Comparison of ENCODE assay signal across 37 cellular contexts in the genomic region with DNA sequence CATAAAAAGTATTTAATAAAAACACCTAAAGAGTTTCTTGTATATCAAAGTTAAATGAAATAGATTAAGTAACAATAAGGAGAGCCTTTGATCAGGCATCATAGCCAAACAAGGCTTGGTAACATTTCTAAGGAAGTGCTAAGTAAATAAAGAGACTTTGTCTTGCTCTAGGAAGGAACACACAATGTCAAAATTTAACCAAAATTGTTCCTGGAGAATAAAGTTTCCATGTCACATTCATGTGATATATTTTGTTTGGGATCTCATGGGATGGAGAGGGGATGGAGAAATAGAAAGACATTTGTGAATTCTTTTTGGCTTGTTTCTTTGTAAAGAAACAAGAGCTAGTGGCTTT.
"Had no signal": no experiment of that assay in that cellular context is flagged by ENCODE, and none has a peak within 500 bp of the region (broad histone marks: within the 10 kb centered on the region; RNA-seq: fewer than 3 reads in every experiment).

No MANE protein-coding gene starts in this region.

- H3K27ac ChIP-seq: adrenal gland, ascending aorta, body of pancreas, brain microvascular endothelial cell, breast epithelium, cardiac muscle cell had no signal

- H3K27me3 ChIP-seq: adrenal gland, ascending aorta, body of pancreas, brain microvascular endothelial cell, breast epithelium, cardiac muscle cell had no signal

- H3K4me1 ChIP-seq: adrenal gland, ascending aorta, body of pancreas, breast epithelium had no signal

- DNase-seq: activated effector memory CD4-positive, alpha-beta T cell treated with anti-CD3 and anti-CD28 coated beads, Interleukin-2, amount 50 U/mL, for 16 hours; activated effector memory CD4-positive, alpha-beta T cell treated with Interleukin-2 at 50 U/mL for 16 hours; activated gamma-delta T cell; activated gamma-delta T cell treated with Interleukin-2 at 50 U/mL for 16 hours; activated naive CD4-positive, alpha-beta T cell; activated naive CD4-positive, alpha-beta T cell treated with anti-CD3 and anti-CD28 coated beads for 36 hours; activated naive CD4-positive, alpha-beta T cell treated with anti-CD3 and anti-CD28 coated beads, Interleukin-2, amount 10 ng/mL, durations not matched to agents 7 days and 5 days; activated naive CD4-positive, alpha-beta T cell treated with anti-CD3 and anti-CD28 coated beads, Interleukin-2, amount 50 U/mL, for 16 hours; activated naive CD4-positive, alpha-beta T cell treated with Interleukin-2 at 50 U/mL for 16 hours; activated naive CD8-positive, alpha-beta T cell treated with anti-CD3 and anti-CD28 coated beads for 36 hours; activated naive CD8-positive, alpha-beta T cell treated with anti-CD3 and anti-CD28 coated beads, Interleukin-2, amount 10 ng/mL, durations not matched to agents 7 days and 5 days; activated naive CD8-positive, alpha-beta T cell treated with anti-CD3 and anti-CD28 coated beads, Interleukin-2, amount 50 U/mL, for 24 hours; activated T-cell treated with anti-CD3 and anti-CD28 coated beads for 4 hours; activated T-cell treated with anti-CD3 and anti-CD28 coated beads, Interleukin-2, amount 50 U/mL, for 1 hour; activated T-cell treated with anti-CD3 and anti-CD28 coated beads, Interleukin-2, amount 50 U/mL, for 24 hours; activated T-cell treated with anti-CD3 and anti-CD28 coated beads, Interleukin-2, amount 50 U/mL, for 4 hours; activated T-cell treated with anti-CD3 and anti-CD28 coated beads, Interleukin-2, amount 50 U/mL, for 48 hours; activated T-cell treated with anti-CD3 and anti-CD28 coated beads, Interleukin-2, amount 50 U/mL, for 72 hours; adrenal gland; amniotic stem cell; amygdala; aorta; body of pancreas; brain microvascular endothelial cell; central memory CD4-positive, alpha-beta T cell; cerebellar nuclear complex had no signal

- H3K4me3 Mint-ChIP-seq: activated naive CD4-positive, alpha-beta T cell treated with anti-CD3 and anti-CD28 coated beads for 36 hours; activated naive CD4-positive, alpha-beta T cell treated with anti-CD3 and anti-CD28 coated beads, Interleukin-2, amount 10 ng/mL, durations not matched to agents 7 days and 5 days; activated naive CD4-positive, alpha-beta T cell treated with anti-CD3 and anti-CD28 coated beads, Interleukin-2, amount 50 U/mL, for 24 hours; activated naive CD8-positive, alpha-beta T cell; activated naive CD8-positive, alpha-beta T cell treated with anti-CD3 and anti-CD28 coated beads for 36 hours; activated naive CD8-positive, alpha-beta T cell treated with anti-CD3 and anti-CD28 coated beads, Interleukin-2, amount 10 ng/mL, durations not matched to agents 7 days and 5 days; activated naive CD8-positive, alpha-beta T cell treated with anti-CD3 and anti-CD28 coated beads, Interleukin-2, amount 50 U/mL, for 24 hours; activated T-cell treated with anti-CD3 and anti-CD28 coated beads, Interleukin-2, amount 50 U/mL, for 24 hours; activated T-cell treated with anti-CD3 and anti-CD28 coated beads, Interleukin-2, amount 50 U/mL, for 4 hours; activated T-cell treated with anti-CD3 and anti-CD28 coated beads, Interleukin-2, amount 50 U/mL, for 72 hours; activated T-helper 1 cell treated with anti-CD3 and anti-CD28 coated beads, Interleukin-12 subunit alpha, Interleukin-12 subunit beta, Interleukin-2, Interleukin-4 antibody, amounts not matched to agents 30 ng/mL and 10 ng/mL and 1 ng/mL, durations not matched to agents 14 hours and 24 hours and 36 hours; activated T-helper 17 cell treated with anti-CD3 and anti-CD28 coated beads, Interleukin-2, amount 50 U/mL, for 72 hours; brain; central memory CD8-positive, alpha-beta T cell had no signal

- H3K9me3 Mint-ChIP-seq: activated naive CD4-positive, alpha-beta T cell treated with anti-CD3 and anti-CD28 coated beads for 36 hours; activated naive CD4-positive, alpha-beta T cell treated with anti-CD3 and anti-CD28 coated beads, Interleukin-2, amount 50 U/mL, for 24 hours; activated naive CD8-positive, alpha-beta T cell treated with anti-CD3 and anti-CD28 coated beads for 36 hours; activated naive CD8-positive, alpha-beta T cell treated with anti-CD3 and anti-CD28 coated beads, Interleukin-2, amount 10 ng/mL, durations not matched to agents 7 days and 5 days; activated naive CD8-positive, alpha-beta T cell treated with anti-CD3 and anti-CD28 coated beads, Interleukin-2, amount 50 U/mL, for 24 hours; activated T-cell treated with anti-CD3 and anti-CD28 coated beads, Interleukin-2, amount 50 U/mL, for 24 hours; activated T-cell treated with anti-CD3 and anti-CD28 coated beads, Interleukin-2, amount 50 U/mL, for 4 hours; activated T-cell treated with anti-CD3 and anti-CD28 coated beads, Interleukin-2, amount 50 U/mL, for 72 hours; activated T-helper 1 cell treated with anti-CD3 and anti-CD28 coated beads, Interleukin-12 subunit alpha, Interleukin-12 subunit beta, Interleukin-2, Interleukin-4 antibody, amounts not matched to agents 30 ng/mL and 10 ng/mL and 1 ng/mL, durations not matched to agents 14 hours and 24 hours and 36 hours; activated T-helper 17 cell treated with anti-CD3 and anti-CD28 coated beads, Interleukin-2, amount 50 U/mL, for 72 hours; activated T-helper 2 cell treated with anti-CD3 and anti-CD28 coated beads, Interferon-gamma antibody, Interleukin-2, Interleukin-4, amounts not matched to agents 10 μg/mL and 5 μg/mL and 100 μg/mL, durations not matched to agents 14 hours and 24 hours and 36 hours; brain; central memory CD8-positive, alpha-beta T cell had no signal

- H3K27me3 Mint-ChIP-seq: activated naive CD8-positive, alpha-beta T cell treated with anti-CD3 and anti-CD28 coated beads for 36 hours had no signal

- H3K27ac Mint-ChIP-seq: activated naive CD4-positive, alpha-beta T cell treated with anti-CD3 and anti-CD28 coated beads for 36 hours; activated naive CD4-positive, alpha-beta T cell treated with anti-CD3 and anti-CD28 coated beads, Interleukin-2, amount 10 ng/mL, durations not matched to agents 7 days and 5 days; activated naive CD4-positive, alpha-beta T cell treated with anti-CD3 and anti-CD28 coated beads, Interleukin-2, amount 50 U/mL, for 24 hours; activated naive CD4-positive, alpha-beta T cell treated with anti-CD3 and anti-CD28 coated beads, Interleukin-2, amount 50 U/mL, for 72 hours; activated naive CD8-positive, alpha-beta T cell; activated naive CD8-positive, alpha-beta T cell treated with anti-CD3 and anti-CD28 coated beads for 36 hours; activated naive CD8-positive, alpha-beta T cell treated with anti-CD3 and anti-CD28 coated beads, Interleukin-2, amount 10 ng/mL, durations not matched to agents 7 days and 5 days; activated naive CD8-positive, alpha-beta T cell treated with anti-CD3 and anti-CD28 coated beads, Interleukin-2, amount 50 U/mL, for 24 hours; activated T-cell treated with anti-CD3 and anti-CD28 coated beads, Interleukin-2, amount 50 U/mL, for 24 hours; activated T-cell treated with anti-CD3 and anti-CD28 coated beads, Interleukin-2, amount 50 U/mL, for 72 hours; activated T-helper 1 cell treated with anti-CD3 and anti-CD28 coated beads, Interleukin-12 subunit alpha, Interleukin-12 subunit beta, Interleukin-2, Interleukin-4 antibody, amounts not matched to agents 30 ng/mL and 10 ng/mL and 1 ng/mL, durations not matched to agents 14 hours and 24 hours and 36 hours; activated T-helper 17 cell treated with anti-CD3 and anti-CD28 coated beads, Interleukin-2, amount 50 U/mL, for 72 hours; brain had no signal

- H3K4me3 ChIP-seq: adrenal gland, ascending aorta, body of pancreas, breast epithelium, cardiac muscle cell had no signal

- H3K36me3 ChIP-seq: adrenal gland, ascending aorta, brain microvascular endothelial cell, breast epithelium, cardiac muscle cell had no signal

- H3K36me3 Mint-ChIP-seq: activated naive CD4-positive, alpha-beta T cell treated with anti-CD3 and anti-CD28 coated beads, Interleukin-2, amount 10 ng/mL, durations not matched to agents 7 days and 5 days; activated naive CD4-positive, alpha-beta T cell treated with anti-CD3 and anti-CD28 coated beads, Interleukin-2, amount 50 U/mL, for 24 hours; activated naive CD8-positive, alpha-beta T cell; activated naive CD8-positive, alpha-beta T cell treated with anti-CD3 and anti-CD28 coated beads for 36 hours; activated naive CD8-positive, alpha-beta T cell treated with anti-CD3 and anti-CD28 coated beads, Interleukin-2, amount 10 ng/mL, durations not matched to agents 7 days and 5 days; brain had no signal

- H3K4me1 Mint-ChIP-seq: activated naive CD4-positive, alpha-beta T cell treated with anti-CD3 and anti-CD28 coated beads, Interleukin-2, amount 10 ng/mL, durations not matched to agents 7 days and 5 days; activated naive CD4-positive, alpha-beta T cell treated with anti-CD3 and anti-CD28 coated beads, Interleukin-2, amount 50 U/mL, for 24 hours; activated naive CD8-positive, alpha-beta T cell treated with anti-CD3 and anti-CD28 coated beads for 36 hours; activated naive CD8-positive, alpha-beta T cell treated with anti-CD3 and anti-CD28 coated beads, Interleukin-2, amount 10 ng/mL, durations not matched to agents 7 days and 5 days; activated naive CD8-positive, alpha-beta T cell treated with anti-CD3 and anti-CD28 coated beads, Interleukin-2, amount 50 U/mL, for 24 hours; activated T-helper 17 cell treated with anti-CD3 and anti-CD28 coated beads, Interleukin-2, amount 50 U/mL, for 72 hours; central memory CD8-positive, alpha-beta T cell had no signal

- H3K9me3 ChIP-seq: adrenal gland, ascending aorta, body of pancreas, breast epithelium had no signal

- ATAC-seq: activated naive CD4-positive, alpha-beta T cell treated with anti-CD3 and anti-CD28 coated beads, Interleukin-2, amount 50 U/mL, for 72 hours; activated naive CD8-positive, alpha-beta T cell treated with anti-CD3 and anti-CD28 coated beads, Interleukin-2, amount 50 U/mL, for 24 hours; activated T-cell treated with anti-CD3 and anti-CD28 coated beads, Interleukin-2, amount 50 U/mL, for 4 hours; activated T-cell treated with anti-CD3 and anti-CD28 coated beads, Interleukin-2, amount 50 U/mL, for 72 hours; activated T-helper 17 cell treated with anti-CD3 and anti-CD28 coated beads, Interleukin-2, amount 50 U/mL, for 72 hours; body of pancreas had no signal
